27 cellular contexts compared by ENCODE assay signal in the genomic region with DNA sequence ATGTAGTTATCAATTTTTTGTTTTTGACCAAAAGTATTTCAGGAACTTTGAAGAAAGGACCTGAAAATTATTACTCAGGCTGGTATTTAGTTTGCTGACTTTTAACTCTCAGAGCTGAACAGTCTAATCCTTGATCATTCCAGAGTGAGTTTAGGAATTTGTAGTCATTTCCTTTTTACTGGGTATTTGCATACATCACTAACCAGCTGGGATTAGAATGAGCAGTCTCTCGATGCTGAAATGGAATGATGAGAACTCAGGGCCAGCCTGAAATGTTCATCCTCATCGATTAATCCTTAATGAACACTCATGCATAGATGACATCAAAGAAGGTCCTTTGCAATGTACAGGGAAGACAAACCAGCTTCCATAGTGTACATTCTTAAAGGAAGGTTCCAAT. TPM values are rescaled to one million over a fixed set of nuclear protein-coding genes. Genes with fewer than 3 reads are reported as not detected.
DNase-seq lines count a peak whose midpoint lies in the region; ATAC-seq and TF ChIP-seq lines count a peak whose summit lies in the region.
"Had no signal": no experiment of that assay in that cellular context is flagged by ENCODE, and none has a peak within 500 bp of the region (broad histone marks: within the 10 kb centered on the region; RNA-seq: fewer than 3 reads in every experiment).

No MANE protein-coding gene starts in this region.

- peaks cover 24% of the 10 kb centered on the region for H4K20me1 ChIP-seq in KMS-11 (ENCODE audit: insufficient read depth)

- H3K4me1 ChIP-seq in KMS-11 (ENCODE audit: low read depth, poor library complexity, severe bottlenecking): peaks cover 73% of the 10 kb centered on the region
- H3K4me1 ChIP-seq in ectodermal cell (ENCODE audit: control insufficient read depth, insufficient read depth, low read length): peaks cover 68% of the 10 kb centered on the region
- peaks cover 21 to 50% of the 10 kb centered on the region in 2 donors for H3K4me1 ChIP-seq in neuronal stem cell (ENCODE audit: control insufficient read depth in 2 of 2, insufficient read depth in 1 of 2, low read depth in 1 of 2, low read length in 2 of 2)

- H3K36me3 ChIP-seq in KMS-11 (ENCODE audit: insufficient read depth) (no peaks in the 10 kb centered on the region), ectodermal cell (ENCODE audit: control insufficient read depth, insufficient read depth, low read length) (no peaks in the 10 kb centered on the region), neuronal stem cell (replicated peaks in 1 of 2; ENCODE audit: control insufficient read depth in 2 of 2, insufficient read depth in 2 of 2, low read length in 2 of 2) (peaks cover 0 to 2% of the 10 kb centered on the region in 2 donors)
- H3K36me3 ChIP-seq: cardiac muscle cell, esophagus squamous epithelium, tibial nerve had no signal

- no peak overlapping the region for H3K27ac ChIP-seq in KMS-11
- H3K27ac ChIP-seq in ectodermal cell (ENCODE audit: insufficient read depth, low read depth, low read length, poor library complexity, severe bottlenecking): peak overlapping the region; percentile 92
- peak overlapping the region; percentile 98 for H3K27ac ChIP-seq in neuronal stem cell (replicated peaks; ENCODE audit: low read length)
- H3K27ac ChIP-seq: C4-2B, esophagus squamous epithelium, HL-60, stomach, tibial nerve had no signal

- no peak overlapping the region for H3K23ac ChIP-seq in neuronal stem cell (ENCODE audit: low read depth, low read length, poor library complexity)

- no peak overlapping the region for H4K91ac ChIP-seq in neuronal stem cell (ENCODE audit: low read depth, low read length, poor library complexity)

- H2BK12ac ChIP-seq in neuronal stem cell (ENCODE audit: low read length): no peak overlapping the region

- DNase-seq in EL (peak; percentile 70), neuronal stem cell (ENCODE audit: low spot score) (no peak), iPS-NIHi7 (ENCODE audit: extremely low spot score) (no peak), NCI-H128 (lab: John Stamatoyannopoulos, UW; ENCODE audit: unreplicated experiment) (no peak)
- DNase-seq: activated CD8-positive, alpha-beta memory T cell treated with anti-CD3 and anti-CD28 coated beads, Interleukin-2, amount 10 ng/mL, durations not matched to agents 7 days and 5 days; activated naive CD4-positive, alpha-beta T cell treated with anti-CD3 and anti-CD28 coated beads for 36 hours; amniotic stem cell; Caco-2; cortex of kidney; esophagus squamous epithelium; islet precursor cell; midbrain; naive thymus-derived CD4-positive, alpha-beta T cell; NCI-H1694; SHP77 treated with DMSO at 0.1 percent for 48 hours; stimulated activated CD8-positive, alpha-beta memory T cell treated with anti-CD3 and anti-CD28 coated beads, Interleukin-4, amount 100 ng/mL, for 48 hours; stomach; SW 1271; T-helper 9 cell had no signal

- H3K27me3 ChIP-seq in KMS-11 (ENCODE audit: insufficient read depth, low read depth) (no peaks in the 10 kb centered on the region), ectodermal cell (ENCODE audit: control insufficient read depth, insufficient read depth, low read length, poor library complexity, severe bottlenecking) (no peaks in the 10 kb centered on the region), neuronal stem cell (ENCODE audit: control insufficient read depth in 3 of 3, insufficient read depth in 3 of 3, low read depth in 1 of 3, low read length in 3 of 3) (peaks cover 0 to 72% (median 0%) of the 10 kb centered on the region in 3 experiments)
- H3K27me3 ChIP-seq: cardiac muscle cell, esophagus squamous epithelium, stomach, tibial nerve had no signal

- H3K79me1 ChIP-seq in neuronal stem cell (ENCODE audit: low read depth, low read length): peaks cover 3% of the 10 kb centered on the region

- H3K9ac ChIP-seq in KMS-11 (no peak overlapping the region), neuronal stem cell (ENCODE audit: low read depth, low read length, poor library complexity) (no peak overlapping the region)

- no peak overlapping the region for H2BK5ac ChIP-seq in neuronal stem cell (ENCODE audit: low read length)

- H3K18ac ChIP-seq in neuronal stem cell (ENCODE audit: low read length): no peak overlapping the region

- no peaks in the 10 kb centered on the region for H3K9me3 ChIP-seq in ectodermal cell (ENCODE audit: control insufficient read depth, low read length)
- no peaks in the 10 kb centered on the region for H3K9me3 ChIP-seq in neuronal stem cell (replicated peaks in 1 of 2; ENCODE audit: control insufficient read depth in 2 of 2, insufficient read depth in 1 of 2, low read depth in 1 of 2, low read length in 2 of 2)
- H3K9me3 ChIP-seq: Caco-2, esophagus squamous epithelium, stomach, tibial nerve had no signal

- H3K4me2 ChIP-seq in KMS-11: 0 out of 2 replicates have a peak overlapping the region, but pooled peaks have one; percentile 3
- no peak overlapping the region for H3K4me2 ChIP-seq in neuronal stem cell (ENCODE audit: insufficient read depth, low read length, poor library complexity, severe bottlenecking)

- ATAC-seq in activated CD4-positive, CD25-positive, alpha-beta regulatory T cell treated with anti-CD3 and anti-CD28 coated beads, Interleukin-2, amount 50 U/mL, for 24 hours: no peak
- ATAC-seq: activated CD8-positive, alpha-beta memory T cell treated with anti-CD3 and anti-CD28 coated beads, Interleukin-2, amount 10 ng/mL, durations not matched to agents 7 days and 5 days; HepG2; naive thymus-derived CD4-positive, alpha-beta T cell had no signal

- WGBS in ectodermal cell, 2 experiments: 69 to 75% methylated on average over 2 of the region's 2 CpGs
- no CpG with 5 or more reads among the region's 2 CpGs for WGBS in neuronal stem cell (ENCODE audit: extremely low coverage in 2 of 2, insufficient read length in 2 of 2, insufficient replicate concordance in 1 of 2), 2 donors

- H2AFZ ChIP-seq in KMS-11 (ENCODE audit: low read depth) (no peak overlapping the region), neuronal stem cell (ENCODE audit: low read length) (no peak overlapping the region)

- peaks cover 99% of the 10 kb centered on the region for H3K79me2 ChIP-seq in KMS-11 (ENCODE audit: insufficient read depth, low read depth)

- H3K14ac ChIP-seq in neuronal stem cell (ENCODE audit: low read length): no peak overlapping the region

- H2BK120ac ChIP-seq in neuronal stem cell (ENCODE audit: low read depth, low read length): no peak overlapping the region

- H3K4me3 ChIP-seq in KMS-11 (IDR thresholded peaks at IDR 0.05; ENCODE audit: insufficient read depth, low read depth, low read length) (no peak overlapping the region), ectodermal cell (ENCODE audit: insufficient read depth, low read depth, low read length) (no peak overlapping the region), neuronal stem cell (ENCODE audit: low read length in 2 of 2) (no peak overlapping the region)
- H3K4me3 ChIP-seq: cardiac muscle cell, esophagus squamous epithelium, stomach, tibial nerve had no signal

- H2BK15ac ChIP-seq in neuronal stem cell (ENCODE audit: low read length): no peak overlapping the region

- TF ChIP-seq CTCF in KMS-11 (conservative IDR thresholded peaks at IDR 0.05; ENCODE audit: low read depth, low read length): no peak

- no peak overlapping the region for H2AK5ac ChIP-seq in neuronal stem cell (ENCODE audit: low read depth, low read length)

- H3K4ac ChIP-seq in neuronal stem cell (ENCODE audit: low read length): no peak overlapping the region

- H4K8ac ChIP-seq in neuronal stem cell (ENCODE audit: low read depth, low read length): no peak overlapping the region

RNA-seq across cellular contexts. Expression of a gene that starts 14.8 kb away (rescaled TPM):
- 37.0 TPM for polyA plus RNA-seq in ectodermal cell (2013, experiment 1 of 4)
- 44.7 TPM for polyA plus RNA-seq in ectodermal cell (2013, experiment 2 of 4)
- polyA plus RNA-seq in ectodermal cell (2013, experiment 3 of 4): 37.8 TPM
- 43.9 TPM for polyA plus RNA-seq in ectodermal cell (2013, experiment 4 of 4)
- polyA plus RNA-seq in neuronal stem cell (2013, experiment 1 of 2): 34.2 TPM
- 33.4 TPM for polyA plus RNA-seq in neuronal stem cell (2013, experiment 2 of 2)

RNA-seq across cellular contexts. Expression of a gene that starts 49.4 kb away (rescaled TPM):
- 28.0 TPM for polyA plus RNA-seq in ectodermal cell (2013, experiment 1 of 4)
- 57.3 TPM for polyA plus RNA-seq in ectodermal cell (2013, experiment 2 of 4)
- 25.5 TPM for polyA plus RNA-seq in ectodermal cell (2013, experiment 3 of 4)
- 34.2 TPM for polyA plus RNA-seq in ectodermal cell (2013, experiment 4 of 4)
- polyA plus RNA-seq in neuronal stem cell (2013, experiment 1 of 2): 74.9 TPM
- polyA plus RNA-seq in neuronal stem cell (2013, experiment 2 of 2): 74.2 TPM
- polyA plus RNA-seq: HepG2; naive thymus-derived CD4-positive, alpha-beta T cell had no signal
